1 cellular context compared by ENCODE assay signal in the genomic region with DNA sequence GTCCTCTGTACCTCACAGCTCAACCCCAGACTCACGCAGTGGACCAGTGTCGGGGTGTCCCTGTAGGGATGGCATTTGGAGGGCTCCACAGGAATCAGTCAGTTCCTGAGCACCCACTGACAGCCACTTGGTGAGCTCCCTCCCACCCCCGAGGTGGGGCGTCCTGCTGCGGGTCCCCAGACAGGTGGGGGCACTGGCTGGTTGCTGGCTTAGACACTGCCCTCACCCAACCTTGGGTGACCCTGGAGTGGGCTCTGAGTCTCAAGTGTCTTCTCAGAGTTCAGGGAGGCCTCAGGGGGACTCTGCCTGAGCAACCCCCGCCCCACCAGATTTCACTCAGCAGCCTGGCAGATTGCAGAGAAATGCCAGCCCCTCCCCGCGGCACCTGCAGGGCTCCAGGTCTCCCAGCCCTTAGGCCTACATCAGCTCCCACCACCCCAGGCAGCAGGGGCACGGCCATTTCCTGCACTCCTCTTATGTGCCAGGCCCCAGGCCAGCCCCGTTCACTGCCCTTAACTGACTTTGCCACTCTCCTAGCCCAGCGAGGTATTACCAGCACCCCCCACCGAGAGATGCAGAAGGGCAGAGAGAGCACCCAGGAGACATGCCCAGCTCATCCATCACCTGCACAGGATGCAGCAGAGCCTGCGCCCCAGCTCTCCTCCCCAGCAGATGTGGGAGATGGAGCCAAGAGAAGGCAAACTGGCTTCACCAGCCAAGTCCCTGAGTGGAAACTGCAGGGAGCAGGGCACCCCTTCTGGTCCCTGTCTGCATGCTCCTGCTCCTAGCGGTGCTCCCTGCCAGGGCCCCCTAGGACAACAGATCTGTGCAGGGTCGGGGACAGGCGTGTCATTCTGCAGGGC.
TF ChIP-seq lines count a peak whose summit lies in the region.

No MANE protein-coding gene starts in this region.

TF ChIP-seq in SK-N-SH, 30 proteins besides CTCF, POLR2A, EP300 and RAD21:
- TF ChIP-seq, protein P1, sequence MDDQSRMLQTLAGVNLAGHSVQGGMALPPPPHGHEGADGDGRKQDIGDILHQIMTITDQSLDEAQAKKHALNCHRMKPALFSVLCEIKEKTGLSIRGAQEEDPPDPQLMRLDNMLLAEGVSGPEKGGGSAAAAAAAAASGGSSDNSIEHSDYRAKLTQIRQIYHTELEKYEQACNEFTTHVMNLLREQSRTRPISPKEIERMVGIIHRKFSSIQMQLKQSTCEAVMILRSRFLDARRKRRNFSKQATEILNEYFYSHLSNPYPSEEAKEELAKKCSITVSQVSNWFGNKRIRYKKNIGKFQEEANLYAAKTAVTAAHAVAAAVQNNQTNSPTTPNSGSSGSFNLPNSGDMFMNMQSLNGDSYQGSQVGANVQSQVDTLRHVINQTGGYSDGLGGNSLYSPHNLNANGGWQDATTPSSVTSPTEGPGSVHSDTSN (IDR thresholded peaks at IDR 0.05): no peak
